Comparison of ENCODE assay signal across 8 cellular contexts in genomic region chr10:63083904-63084689, GRCh38.
DNase-seq lines count a peak whose midpoint lies in the region; ATAC-seq lines count a peak whose summit lies in the region.

No MANE protein-coding gene starts in this region.

- peak; percentile 85 to 87 for DNase-seq in AML-193 (lab: John Stamatoyannopoulos, UW)
- peak; percentile 1 to 65 for DNase-seq in NCI-H524 (lab: John Stamatoyannopoulos, UW)
- DNase-seq in activated CD4-positive, alpha-beta T cell treated with anti-CD3 and anti-CD28 coated beads, Interleukin-2, amount 50 U/mL, for 1 hour = peak; percentile 25
- peak; percentile 24 for DNase-seq in epithelial cell of prostate (ENCODE audit: low read depth, low spot score)
- DNase-seq in middle frontal gyrus (ENCODE audit: extremely low spot score, low spot score) = peak; percentile 76
- DNase-seq in stimulated activated naive CD8-positive, alpha-beta T cell treated with anti-CD3 and anti-CD28 coated beads, Interleukin-15, Interleukin-2, amounts not matched to agents 100 U/mL and 50 U/mL, for 24 hours = peak; percentile 18

- peak; percentile 77 for ATAC-seq in GM18861 (IDR thresholded peaks at IDR 0.05; ENCODE audit: unreplicated experiment)
- ATAC-seq in HG03354 (IDR thresholded peaks at IDR 0.05; ENCODE audit: poor library complexity, severe bottlenecking, unreplicated experiment) = peak; percentile 88
- peak; percentile 71 for ATAC-seq in stimulated activated naive CD8-positive, alpha-beta T cell treated with anti-CD3 and anti-CD28 coated beads, Interleukin-15, Interleukin-2, amounts not matched to agents 100 U/mL and 50 U/mL, for 24 hours

- no peak overlapping the region for H3K27ac ChIP-seq in epithelial cell of prostate

Comparison
In these comparisons a context has a peak if more than half of its experiments do, and no peak if none do; other contexts are left out.
1. DNase-seq: peak in every context shown above with its lines; median percentile 86 in AML-193; 76 in middle frontal gyrus; 33 in NCI-H524; 25 in activated CD4-positive, alpha-beta T cell treated with anti-CD3 and anti-CD28 coated beads, Interleukin-2, amount 50 U/mL, for 1 hour; 24 in epithelial cell of prostate; 18 in stimulated activated naive CD8-positive, alpha-beta T cell treated with anti-CD3 and anti-CD28 coated beads, Interleukin-15, Interleukin-2, amounts not matched to agents 100 U/mL and 50 U/mL, for 24 hours.